In genomic region chr20:23106271-23106851, GRCh38 we compare ENCODE assay signal across 1 cellular context.
TF ChIP-seq lines count a peak whose summit lies in the region.

No MANE protein-coding gene starts in this region.

TF ChIP-seq in H1, 55 proteins besides CTCF, POLR2A, EP300 and RAD21:
- no peak for TF ChIP-seq RFX5 (IDR thresholded peaks at IDR 0.05; ENCODE audit: borderline replicate concordance, low read depth, low read length)
- TF ChIP-seq SRF (IDR thresholded peaks at IDR 0.05; ENCODE audit: low read depth, low read length), result peak; percentile 51; the same call in 1 of the 2 replicates
- TF ChIP-seq BACH1 (IDR thresholded peaks at IDR 0.05; ENCODE audit: low read length), result no peak
